ENCODE assay signal across 1 cellular context in the genomic region with DNA sequence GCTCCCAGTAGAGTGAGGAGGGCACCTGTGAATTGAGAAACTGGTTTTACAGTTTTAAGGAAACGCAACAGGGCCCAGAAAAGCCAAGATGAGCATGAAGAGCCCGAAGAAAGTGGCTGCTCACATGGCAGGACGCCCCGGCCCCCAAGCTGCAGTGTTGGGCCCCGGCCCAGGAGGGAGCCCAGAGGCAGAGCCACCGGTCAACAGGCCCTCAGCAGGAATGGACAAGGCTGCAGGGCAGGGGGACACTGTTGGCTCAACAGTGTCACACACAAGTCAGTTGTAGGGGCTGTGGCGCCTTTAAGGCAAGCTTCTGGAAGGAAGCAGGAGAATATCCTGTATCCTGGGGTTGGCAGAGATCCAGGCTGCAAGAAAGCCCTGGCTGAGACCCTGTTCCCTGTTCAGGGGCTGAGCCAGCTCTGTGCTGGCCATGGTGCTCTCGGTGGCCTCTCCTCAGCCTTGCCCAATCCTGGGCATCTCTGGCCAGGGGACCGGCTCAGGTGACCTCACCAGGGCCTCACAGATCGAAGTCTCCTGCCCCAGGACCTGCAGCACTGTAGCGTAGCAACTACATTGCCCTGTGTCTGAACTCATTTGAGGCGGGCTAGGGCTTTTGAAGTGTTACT.
TF ChIP-seq lines count a peak whose summit lies in the region.

No MANE protein-coding gene starts in this region.

TF ChIP-seq in endothelial cell of umbilical vein, 7 proteins besides CTCF, POLR2A, EP300 and RAD21:
- TF ChIP-seq POLR2AphosphoS5 (IDR thresholded peaks at IDR 0.05; ENCODE audit: insufficient read depth, low read depth, low read length): no peak
- TF ChIP-seq FOS (IDR thresholded peaks at IDR 0.05; ENCODE audit: borderline replicate concordance, insufficient read depth, low read length): no peak
- TF ChIP-seq MAX (IDR thresholded peaks at IDR 0.05; ENCODE audit: insufficient read depth, insufficient read length): no peak
- no peak for TF ChIP-seq MYC (IDR thresholded peaks at IDR 0.05; ENCODE audit: low read depth, low read length)
- TF ChIP-seq JUN (IDR thresholded peaks at IDR 0.05; ENCODE audit: borderline replicate concordance, insufficient read depth, insufficient read length, low read depth): no peak
- TF ChIP-seq EZH2 (IDR thresholded peaks at IDR 0.05; ENCODE audit: borderline replicate concordance, low read depth, low read length, severe bottlenecking): no peak
- no peak for TF ChIP-seq GATA2 (IDR thresholded peaks at IDR 0.05; ENCODE audit: insufficient read depth, insufficient read length, low read depth, low read length)
